Comparison of ENCODE assay signal across 28 cellular contexts in the genomic region with DNA sequence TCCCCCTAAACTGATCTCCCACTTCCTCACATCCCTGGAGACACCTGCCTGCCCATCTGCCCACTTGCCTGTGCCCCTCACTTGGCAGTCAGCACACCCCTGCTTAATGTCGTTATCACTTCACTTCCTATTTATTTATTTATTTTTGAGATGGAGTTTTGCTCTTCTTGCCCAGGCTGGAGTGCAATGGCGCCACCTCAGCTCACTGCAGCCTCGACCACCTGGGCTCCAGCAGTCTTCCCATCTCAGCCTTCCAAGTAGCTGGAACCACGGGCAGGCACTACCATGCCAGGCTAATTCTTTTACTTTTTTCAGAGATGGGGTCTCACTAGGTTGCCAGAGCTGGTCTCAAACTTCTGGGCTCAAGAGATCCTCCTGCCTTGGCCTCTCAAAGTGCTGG. TPM values are rescaled to one million over a fixed set of nuclear protein-coding genes. Genes with fewer than 3 reads are reported as not detected.
DNase-seq lines count a peak whose midpoint lies in the region; ATAC-seq and TF ChIP-seq lines count a peak whose summit lies in the region.
"Had no signal": no experiment of that assay in that cellular context is flagged by ENCODE, and none has a peak within 500 bp of the region (broad histone marks: within the 10 kb centered on the region; RNA-seq: fewer than 3 reads in every experiment).

No MANE protein-coding gene starts in this region.

- H2BK12ac ChIP-seq in neuronal stem cell (ENCODE audit: low read length): no peak overlapping the region

- no peak overlapping the region for H2AFZ ChIP-seq in HCT116 (ENCODE audit: low read depth, low read length, poor library complexity, severe bottlenecking)
- H2AFZ ChIP-seq in neuronal stem cell (ENCODE audit: low read length): no peak overlapping the region

- no peaks in the 10 kb centered on the region for H3K36me3 ChIP-seq in BE2C
- H3K36me3 ChIP-seq in HCT116 (ENCODE audit: control insufficient read depth in 1 of 2, insufficient read depth in 2 of 2, low read length in 2 of 2): no peaks in the 10 kb centered on the region
- H3K36me3 ChIP-seq in WERI-Rb-1: no peaks in the 10 kb centered on the region
- H3K36me3 ChIP-seq in neuronal stem cell (replicated peaks in 1 of 2; ENCODE audit: control insufficient read depth in 2 of 2, insufficient read depth in 2 of 2, low read length in 2 of 2): peaks cover 0 to 2% of the 10 kb centered on the region in 2 donors
- no peaks in the 10 kb centered on the region for H3K36me3 ChIP-seq in aorta (ENCODE audit: control insufficient read depth in 1 of 2, insufficient read depth in 2 of 2, low read length in 1 of 2)
- H3K36me3 ChIP-seq: BLaER1, MG63 had no signal

- intact Hi-C loops in HCT116 (cut with micrococcal nuclease) (no loop called here), aorta (cut with DNase I) (no loop called here), Calu3 (cut with micrococcal nuclease; ENCODE audit: unreplicated experiment) (no loop called here)

- BruUV-seq in HCT116 (replicated peaks; lab: Mats Ljungman, UMichigan): no TSS peak
- BruUV-seq in Calu3 (replicated peaks; lab: Mats Ljungman, UMichigan): no TSS peak

- H4K8ac ChIP-seq in neuronal stem cell (ENCODE audit: low read depth, low read length): no peak overlapping the region

- no peaks in the 10 kb centered on the region for H3K4me1 ChIP-seq in BE2C
- peaks cover 14 to 16% of the 10 kb centered on the region in 2 experiments for H3K4me1 ChIP-seq in HCT116 (ENCODE audit: control insufficient read depth in 1 of 2, insufficient read depth in 2 of 2, low read length in 2 of 2)
- H3K4me1 ChIP-seq in neuronal stem cell (ENCODE audit: control insufficient read depth in 2 of 2, insufficient read depth in 1 of 2, low read depth in 1 of 2, low read length in 2 of 2): peaks cover 0 to 3% of the 10 kb centered on the region in 2 donors
- no peaks in the 10 kb centered on the region for H3K4me1 ChIP-seq in aorta (ENCODE audit: control insufficient read depth in 1 of 2, insufficient read depth in 2 of 2, low read length in 2 of 2)

- no peak overlapping the region for H3K4me2 ChIP-seq in HCT116 (ENCODE audit: low read length)
- H3K4me2 ChIP-seq in neuronal stem cell (ENCODE audit: insufficient read depth, low read length, poor library complexity, severe bottlenecking): no peak overlapping the region
- H3K4me2 ChIP-seq: BLaER1 had no signal

- H3K9me3 ChIP-seq in BE2C: no peaks in the 10 kb centered on the region
- no peaks in the 10 kb centered on the region for H3K9me3 ChIP-seq in HCT116 (ENCODE audit: control insufficient read depth in 1 of 2, insufficient read depth in 1 of 2, low read depth in 1 of 2, low read length in 2 of 2)
- no peaks in the 10 kb centered on the region for H3K9me3 ChIP-seq in WERI-Rb-1 (ENCODE audit: severe bottlenecking)
- peaks cover 0 to 3% of the 10 kb centered on the region in 2 donors for H3K9me3 ChIP-seq in neuronal stem cell (replicated peaks in 1 of 2; ENCODE audit: control insufficient read depth in 2 of 2, insufficient read depth in 1 of 2, low read depth in 1 of 2, low read length in 2 of 2)
- H3K9me3 ChIP-seq in aorta (ENCODE audit: control insufficient read depth, low read length): no peaks in the 10 kb centered on the region
- H3K9me3 ChIP-seq: BLaER1, MG63 had no signal

- H4K91ac ChIP-seq in neuronal stem cell (ENCODE audit: low read depth, low read length, poor library complexity): no peak overlapping the region

- no peak overlapping the region for H3K4me3 Mint-ChIP-seq in activated CD8-positive, alpha-beta T cell treated with anti-CD3 and anti-CD28 coated beads, Interleukin-2, amount 10 ng/mL, durations not matched to agents 7 days and 5 days
- H3K4me3 Mint-ChIP-seq in Calu3 (ENCODE audit: low read depth, unreplicated experiment): no peak overlapping the region
- H3K4me3 Mint-ChIP-seq: CD4-positive, CD25-positive, alpha-beta regulatory T cell; T-cell had no signal

- CTCF ChIA-PET in HCT116 (lab: Charles Lee): interaction anchor here (0.8 to 1.3 kb wide), 3 partner anchors 20 to 32 kb away, joined by 3 to 5 read pairs (median 5); no protein-coding TSS in a partner anchor
- CTCF ChIA-PET in activated CD8-positive, alpha-beta T cell treated with anti-CD3 and anti-CD28 coated beads, Interleukin-2, amount 10 ng/mL, durations not matched to agents 7 days and 5 days (lab: Charles Lee): no interaction called here
- CTCF ChIA-PET in Calu3 (lab: Charles Lee): interaction anchor here (0.5 to 0.7 kb wide), 4 partner anchors 13 to 1173 kb away, joined by 3 to 6 read pairs (median 4); no protein-coding TSS in a partner anchor

- no peak overlapping the region for H2BK15ac ChIP-seq in neuronal stem cell (ENCODE audit: low read length)

- H3K4me3 ChIP-seq in BE2C (ENCODE audit: low read depth, low read length) (no peak overlapping the region), HCT116 (replicated peaks in 1 of 2; ENCODE audit: low read depth in 1 of 2, low read length in 2 of 2) (no peak overlapping the region), WERI-Rb-1 (ENCODE audit: low read depth, low read length) (no peak overlapping the region), neuronal stem cell (ENCODE audit: low read length in 2 of 2) (no peak overlapping the region), aorta (ENCODE audit: low read length in 2 of 2) (no peak overlapping the region)
- H3K4me3 ChIP-seq: BLaER1, MG63 had no signal

- no peak overlapping the region for H3K9ac ChIP-seq in HCT116 (ENCODE audit: low read length)
- H3K9ac ChIP-seq in neuronal stem cell (ENCODE audit: low read depth, low read length, poor library complexity): no peak overlapping the region
- H3K9ac ChIP-seq: BLaER1 had no signal

- H3K23ac ChIP-seq in neuronal stem cell (ENCODE audit: low read depth, low read length, poor library complexity): no peak overlapping the region

- H3K27me3 Mint-ChIP-seq in activated CD8-positive, alpha-beta T cell treated with anti-CD3 and anti-CD28 coated beads, Interleukin-2, amount 10 ng/mL, durations not matched to agents 7 days and 5 days (ENCODE audit: low read depth): peaks cover 11% of the 10 kb centered on the region
- peaks cover 17% of the 10 kb centered on the region for H3K27me3 Mint-ChIP-seq in Calu3 (ENCODE audit: unreplicated experiment)

- no peaks in the 10 kb centered on the region for H3K9me2 ChIP-seq in HCT116 (ENCODE audit: insufficient read depth)

- no peaks in the 10 kb centered on the region for H4K20me1 ChIP-seq in HCT116 (ENCODE audit: insufficient read depth)
- H4K20me1 ChIP-seq: BLaER1 had no signal

- H3K4me1 Mint-ChIP-seq in activated CD8-positive, alpha-beta T cell treated with anti-CD3 and anti-CD28 coated beads, Interleukin-2, amount 10 ng/mL, durations not matched to agents 7 days and 5 days (ENCODE audit: low read depth): no peaks in the 10 kb centered on the region
- peaks cover 7% of the 10 kb centered on the region for H3K4me1 Mint-ChIP-seq in Calu3 (ENCODE audit: low read depth, unreplicated experiment)
- H3K4me1 Mint-ChIP-seq: T-cell had no signal

- DNase-seq in BE2C (peak; percentile 13), HCT116 (ENCODE audit: low read depth, low spot score) (no peak), WERI-Rb-1 (no peak), neuronal stem cell (ENCODE audit: low spot score) (no peak), aorta (no peak), Calu3 (no peak)
- DNase-seq in activated CD4-positive, CD25-positive, alpha-beta regulatory T cell (lab: John Stamatoyannopoulos, UW): no peak
- DNase-seq in activated CD8-positive, alpha-beta T cell treated with anti-CD3 and anti-CD28 coated beads, Interleukin-2, amount 10 ng/mL, durations not matched to agents 7 days and 5 days: no peak
- DNase-seq: CD4-positive, CD25-positive, alpha-beta regulatory T cell; DMS53; GOT3; KBM-7; MG63; NCI-H1048; NCI-H1417; NCI-H1694; NCI-H2029 treated with DMSO at 0.1 percent for 48 hours; NCI-H446 treated with DMSO at 0.1 percent for 48 hours; NCI-H526; NCI-H82; SHP77; T-cell had no signal

- H3K79me2 ChIP-seq in HCT116 (ENCODE audit: insufficient read depth, low read length): no peaks in the 10 kb centered on the region

- H2BK120ac ChIP-seq in neuronal stem cell (ENCODE audit: low read depth, low read length): no peak overlapping the region

- WGBS in neuronal stem cell (ENCODE audit: extremely low coverage in 2 of 2, insufficient read length in 2 of 2, insufficient replicate concordance in 1 of 2), 2 donors: no CpG with 5 or more reads among the region's 4 CpGs
- WGBS in aorta, 2 donors: 52 to 53% methylated on average over 4 of the region's 4 CpGs

- no peaks in the 10 kb centered on the region for H3K79me1 ChIP-seq in neuronal stem cell (ENCODE audit: low read depth, low read length)

- H3K27ac Mint-ChIP-seq in activated CD8-positive, alpha-beta T cell treated with anti-CD3 and anti-CD28 coated beads, Interleukin-2, amount 10 ng/mL, durations not matched to agents 7 days and 5 days: no peak overlapping the region
- no peak overlapping the region for H3K27ac Mint-ChIP-seq in Calu3 (ENCODE audit: unreplicated experiment)
- H3K27ac Mint-ChIP-seq: CD4-positive, CD25-positive, alpha-beta regulatory T cell; T-cell had no signal

- no peaks in the 10 kb centered on the region for H3K27me3 ChIP-seq in BE2C
- no peaks in the 10 kb centered on the region for H3K27me3 ChIP-seq in HCT116 (ENCODE audit: insufficient read depth, low read length)
- H3K27me3 ChIP-seq in WERI-Rb-1 (ENCODE audit: insufficient read depth, low read depth, severe bottlenecking): no peaks in the 10 kb centered on the region
- H3K27me3 ChIP-seq in neuronal stem cell (ENCODE audit: control insufficient read depth in 3 of 3, insufficient read depth in 3 of 3, low read depth in 1 of 3, low read length in 3 of 3): peaks cover 0 to 10% (median 3%) of the 10 kb centered on the region in 3 experiments
- no peaks in the 10 kb centered on the region for H3K27me3 ChIP-seq in aorta (ENCODE audit: control insufficient read depth in 1 of 2, insufficient read depth in 2 of 2, low read length in 1 of 2)
- H3K27me3 ChIP-seq: BLaER1, MG63 had no signal

- ATAC-seq in HCT116: peak; percentile 48
- ATAC-seq in aorta (ENCODE audit: low FRiP score): no peak
- no peak for ATAC-seq in activated CD8-positive, alpha-beta T cell treated with anti-CD3 and anti-CD28 coated beads, Interleukin-2, amount 10 ng/mL, durations not matched to agents 7 days and 5 days
- ATAC-seq: Panc1, T-cell had no signal

- H3K27ac ChIP-seq in HCT116 (ENCODE audit: low read depth, low read length) (no peak overlapping the region), WERI-Rb-1 (peak overlapping the region; percentile 38; the same call in 1 of the 2 replicates), neuronal stem cell (replicated peaks; ENCODE audit: low read length) (no peak overlapping the region), aorta (ENCODE audit: low read depth in 1 of 2, low read length in 2 of 2) (no peak overlapping the region)
- H3K27ac ChIP-seq: BLaER1, RWPE1 had no signal

- RAD21 ChIA-PET in HCT116 (lab: Charles Lee; ENCODE audit: low non-redundant PET in 1 of 2, low total read pairs in 2 of 2, uncharacterized antibody in 2 of 2, unreplicated experiment in 2 of 2): interaction anchor here in 1 of 2 experiments (0.6 kb wide), 1 partner anchor 153 kb away, joined by 3 read pairs; no protein-coding TSS in a partner anchor

- H3K9me3 Mint-ChIP-seq in activated CD8-positive, alpha-beta T cell treated with anti-CD3 and anti-CD28 coated beads, Interleukin-2, amount 10 ng/mL, durations not matched to agents 7 days and 5 days (ENCODE audit: insufficient read depth): no peaks in the 10 kb centered on the region
- H3K9me3 Mint-ChIP-seq in Calu3 (ENCODE audit: low read depth, unreplicated experiment): no peaks in the 10 kb centered on the region
- H3K9me3 Mint-ChIP-seq: T-cell had no signal

- TF ChIP-seq POLR2A in HCT116 (IDR thresholded peaks at IDR 0.05; ENCODE audit: borderline replicate concordance, extremely low read depth, insufficient read depth, insufficient read length): no peak

- H3K4ac ChIP-seq in neuronal stem cell (ENCODE audit: low read length): no peak overlapping the region

- H2AK5ac ChIP-seq in neuronal stem cell (ENCODE audit: low read depth, low read length): no peak overlapping the region

- H3K14ac ChIP-seq in neuronal stem cell (ENCODE audit: low read length): no peak overlapping the region

- TF ChIP-seq RAD21 in HCT116 (IDR thresholded peaks at IDR 0.05; ENCODE audit: low read depth): peak; percentile 56

- TF ChIP-seq CTCF in BE2C (IDR thresholded peaks at IDR 0.05; ENCODE audit: low read depth, low read length) (peak; percentile 21; the same call in 1 of the 2 replicates), HCT116 (IDR thresholded peaks at IDR 0.05 in 2 of 3, conservative IDR thresholded peaks at IDR 0.05 in 1 of 3; ENCODE audit: borderline replicate concordance in 1 of 3, insufficient read depth in 1 of 3, low read depth in 2 of 3, low read length in 2 of 3) (peak in 2 of 3 experiments; percentile 15 to 32; a peak in 1 of 6 replicates), WERI-Rb-1 (IDR thresholded peaks at IDR 0.05; ENCODE audit: low read depth, low read length) (peak; percentile 25; the same call in 1 of the 2 replicates), Calu3 (IDR thresholded peaks at IDR 0.05; ENCODE audit: unreplicated experiment) (no peak)

- no peaks in the 10 kb centered on the region for H3K36me3 Mint-ChIP-seq in activated CD8-positive, alpha-beta T cell treated with anti-CD3 and anti-CD28 coated beads, Interleukin-2, amount 10 ng/mL, durations not matched to agents 7 days and 5 days (ENCODE audit: low read depth)
- no peaks in the 10 kb centered on the region for H3K36me3 Mint-ChIP-seq in Calu3 (ENCODE audit: insufficient read depth, unreplicated experiment)
- H3K36me3 Mint-ChIP-seq: CD4-positive, CD25-positive, alpha-beta regulatory T cell; T-cell had no signal

- POLR2A ChIA-PET in HCT116 (lab: Charles Lee): no interaction called here
- POLR2A ChIA-PET in activated CD8-positive, alpha-beta T cell treated with anti-CD3 and anti-CD28 coated beads, Interleukin-2, amount 10 ng/mL, durations not matched to agents 7 days and 5 days (lab: Charles Lee): no interaction called here

- no peak overlapping the region for H3K18ac ChIP-seq in neuronal stem cell (ENCODE audit: low read length)

- peak overlapping the region; percentile 66 for H2BK5ac ChIP-seq in neuronal stem cell (ENCODE audit: low read length)

RNA-seq across cellular contexts. Expression of gene PHOSPHO1, which starts 23.5 kb away (rescaled TPM):
- 0.83 TPM for polyA plus RNA-seq in BE2C (2012; ENCODE audit: insufficient read depth, insufficient read length, low read depth)
- total RNA-seq in HCT116 (2021; ENCODE audit: unreplicated experiment) (3.0 TPM), aorta (1 to 10 TPM; 2.0 TPM), Calu3 (2022) (not detected in 2 replicates)
- 1.4 and 2.0 TPM in 2 replicates for polyA plus RNA-seq in HCT116 (2012)
- polyA plus RNA-seq in neuronal stem cell (2013, experiment 1 of 2): 0.10 TPM
- 0.07 TPM for polyA plus RNA-seq in neuronal stem cell (2013, experiment 2 of 2)
- polyA plus RNA-seq in aorta: under 1 TPM in 1 of 2 donors, not detected in 1; 0.72 TPM
- total RNA-seq in activated CD8-positive, alpha-beta T cell treated with anti-CD3 and anti-CD28 coated beads, Interleukin-2, amount 10 ng/mL, durations not matched to agents 7 days and 5 days: not detected
- total RNA-seq: CD4-positive, CD25-positive, alpha-beta regulatory T cell; HT1080 had no signal

RNA-seq across cellular contexts. Expression of gene ABI3, which starts 43.6 kb away (rescaled TPM):
- 0.68 TPM for polyA plus RNA-seq in BE2C (2012; ENCODE audit: insufficient read depth, insufficient read length, low read depth)
- total RNA-seq in HCT116 (2021; ENCODE audit: unreplicated experiment) (0.12 TPM), aorta (10 to 100 TPM in 1 of 2 donors, 1 to 10 TPM in 1; 8.8 to 12.3 TPM), Calu3 (2022) (not detected in 2 replicates)
- 0.05 and 0.11 TPM in 2 replicates for polyA plus RNA-seq in HCT116 (2012)
- 0.22 TPM for polyA plus RNA-seq in neuronal stem cell (2013, experiment 1 of 2)
- polyA plus RNA-seq in neuronal stem cell (2013, experiment 2 of 2): 0.22 TPM
- 1 to 10 TPM in 1 of 2 donors, under 1 TPM in 1; 0.77 to 3.5 TPM for polyA plus RNA-seq in aorta
- total RNA-seq in activated CD8-positive, alpha-beta T cell treated with anti-CD3 and anti-CD28 coated beads, Interleukin-2, amount 10 ng/mL, durations not matched to agents 7 days and 5 days: 100 to 1,000 TPM; 110 to 117 TPM
- total RNA-seq: LHCN-M2, SK-MEL-5 had no signal

RNA-seq across cellular contexts. Expression of gene GNGT2, which starts 43.7 kb away (rescaled TPM):
- polyA plus RNA-seq in BE2C (2012; ENCODE audit: insufficient read depth, insufficient read length, low read depth): not detected
- total RNA-seq in HCT116 (2021; ENCODE audit: unreplicated experiment) (not detected), aorta (1 to 10 TPM; 1.6 to 1.8 TPM), Calu3 (2022) (not detected in 2 replicates)
- polyA plus RNA-seq in HCT116 (2012): not detected in 2 replicates
- 0.08 TPM for polyA plus RNA-seq in neuronal stem cell (2013, experiment 1 of 2)
- polyA plus RNA-seq in neuronal stem cell (2013, experiment 2 of 2): 0.11 TPM
- polyA plus RNA-seq in aorta: 1 to 10 TPM in 1 of 2 donors, under 1 TPM in 1; 1.00 to 4.0 TPM
- total RNA-seq in activated CD8-positive, alpha-beta T cell treated with anti-CD3 and anti-CD28 coated beads, Interleukin-2, amount 10 ng/mL, durations not matched to agents 7 days and 5 days: 10 to 100 TPM; 40.0 to 45.4 TPM
- total RNA-seq: LHCN-M2, SK-MEL-5 had no signal

Comparison
In these comparisons a context has a peak if more than half of its experiments do, and no peak if none do; other contexts are left out.
1. RNA of gene GNGT2, which starts 43.7 kb away (total RNA-seq): 40.0 to 45.4 TPM in activated CD8-positive, alpha-beta T cell treated with anti-CD3 and anti-CD28 coated beads, Interleukin-2, amount 10 ng/mL, durations not matched to agents 7 days and 5 days; 1.6 to 1.8 TPM in aorta, not detected in HCT116 (single experiment) and not detected in Calu3; every median in the first group is over 10 times any median in the second.